8 cellular contexts compared by ENCODE assay signal in the genomic region with DNA sequence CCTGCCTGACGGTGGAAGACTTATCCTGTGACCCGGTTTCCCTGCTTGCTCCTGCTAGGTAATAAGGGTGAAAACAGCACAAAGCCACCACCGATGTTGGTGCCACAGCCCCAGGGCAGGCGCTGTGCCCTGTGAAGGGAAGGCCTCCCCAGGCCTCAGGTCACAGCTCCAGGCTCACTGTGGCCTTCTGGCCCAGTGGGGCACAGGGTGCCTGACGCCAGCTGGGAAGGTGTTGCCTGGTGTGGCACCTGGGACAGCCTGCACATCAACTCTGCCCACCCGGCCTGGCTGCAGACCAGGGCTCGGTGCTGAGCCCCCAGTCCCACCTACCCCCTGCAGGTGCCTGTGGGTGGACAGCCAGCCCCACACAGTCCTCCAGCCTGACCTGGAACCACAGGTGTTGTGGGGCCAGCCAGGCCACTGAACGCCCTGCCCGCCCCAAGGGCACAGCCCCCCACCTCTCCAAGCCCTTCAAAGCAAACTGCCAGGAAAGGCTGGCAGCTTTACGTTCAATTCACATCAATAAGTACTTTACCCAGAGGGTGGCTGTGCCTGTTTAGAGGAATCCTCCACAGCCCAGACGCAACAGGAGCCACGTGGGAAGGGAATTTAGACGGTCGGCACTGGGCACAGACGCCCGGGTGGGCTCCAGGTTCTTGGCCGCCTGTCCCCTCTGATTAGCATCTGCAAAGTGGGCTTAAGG. TPM values are rescaled to one million over a fixed set of nuclear protein-coding genes. Genes with fewer than 3 reads are reported as not detected.
DNase-seq lines count a peak whose midpoint lies in the region; ATAC-seq, FAIRE-seq and TF ChIP-seq lines count a peak whose summit lies in the region.

No MANE protein-coding gene starts in this region.

- H3K4me1 ChIP-seq in PC-9 (replicated peaks; ENCODE audit: insufficient read depth) (no peaks in the 10 kb centered on the region), endodermal cell (ENCODE audit: control insufficient read depth, insufficient read depth, low read length) (no peaks in the 10 kb centered on the region), pancreas (peaks cover 9 to 16% (median 15%) of the 10 kb centered on the region in 3 donors), BE2C (peaks cover 6% of the 10 kb centered on the region)

- H3K9ac ChIP-seq in endodermal cell (ENCODE audit: extremely low read depth, low read length, poor library complexity, severe bottlenecking) = no peak overlapping the region

- H3K27me3 ChIP-seq in PC-9 (ENCODE audit: insufficient read depth, low read depth) = peaks cover 5% of the 10 kb centered on the region; the same call in 1 of the 2 replicates
- H3K27me3 ChIP-seq in endodermal cell (ENCODE audit: control insufficient read depth, insufficient read depth, low read length, poor library complexity, severe bottlenecking) = no peaks in the 10 kb centered on the region
- no peaks in the 10 kb centered on the region for H3K27me3 ChIP-seq in pancreas
- H3K27me3 ChIP-seq in BE2C = no peaks in the 10 kb centered on the region

- H3K27ac ChIP-seq in PC-9 (no peak overlapping the region), endodermal cell (ENCODE audit: low read depth, low read length) (no peak overlapping the region), pancreas (peak overlapping the region; percentile 20 to 67 (median 52))

- TF ChIP-seq CTCF in AG04449 (IDR thresholded peaks at IDR 0.05; ENCODE audit: insufficient read depth, low read length, missing control alignments) (no peak), PC-9 (conservative IDR thresholded peaks at IDR 0.05) (no peak), endodermal cell (conservative IDR thresholded peaks at IDR 0.05) (no peak), pancreas (IDR thresholded peaks at IDR 0.05) (no peak), BE2C (IDR thresholded peaks at IDR 0.05; ENCODE audit: low read depth, low read length) (no peak)

- H3K9me3 Mint-ChIP-seq in endodermal cell = no peaks in the 10 kb centered on the region

- no peak overlapping the region for H2AFZ ChIP-seq in PC-9

- no peaks in the 10 kb centered on the region for H3K27me3 Mint-ChIP-seq in endodermal cell (ENCODE audit: insufficient read depth)

- H3F3A ChIP-seq in PC-9 (ENCODE audit: insufficient read depth, low read depth) = no peaks in the 10 kb centered on the region

- H3K4me3 ChIP-seq in AG04449 (ENCODE audit: low read depth, low read length) (peak overlapping the region; percentile 65), PC-9 (no peak overlapping the region), endodermal cell (ENCODE audit: low read length) (no peak overlapping the region), pancreas (peak overlapping the region in 3 of 4 donors; percentile 13 to 43 (median 37)), BE2C (ENCODE audit: low read depth, low read length) (no peak overlapping the region)

- DNase-seq in AG04449 (ENCODE audit: low read depth, low spot score) = no peak
- DNase-seq in PC-9 = no peak
- DNase-seq in endodermal cell = peak; percentile 35
- peak in 1 of 6 donors; percentile 72 for DNase-seq in pancreas
- no peak for DNase-seq in BE2C
- DNase-seq in NCI-H2029 treated with DMSO at 0.1 percent for 48 hours (lab: John Stamatoyannopoulos, UW) = no peak
- DNase-seq in SIG-M5 (lab: John Stamatoyannopoulos, UW) = no peak
- no peak for DNase-seq in SW 1271 (lab: John Stamatoyannopoulos, UW)

- BruUV-seq in PC-9 (replicated peaks; lab: Mats Ljungman, UMichigan) = TSS peak; percentile 67

- H3K36me3 Mint-ChIP-seq in endodermal cell (ENCODE audit: low read depth) = no peaks in the 10 kb centered on the region

- POLR2A ChIA-PET in AG04449 (lab: Yijun Ruan, JAX) (no interaction called here), PC-9 (lab: Charles Lee; ENCODE audit: unreplicated experiment) (no interaction called here)

- no peaks in the 10 kb centered on the region for H4K20me1 ChIP-seq in PC-9 (ENCODE audit: insufficient read depth)

- H3K9me2 ChIP-seq in PC-9 (ENCODE audit: insufficient read depth) = no peaks in the 10 kb centered on the region

- H3K79me2 ChIP-seq in PC-9 (ENCODE audit: low read depth) = no peaks in the 10 kb centered on the region

- intact Hi-C loops in PC-9 (cut with micrococcal nuclease; ENCODE audit: unreplicated experiment) = no loop called here
- intact Hi-C loops in pancreas (cut with DNase I) = no loop called here

- H3K9me3 ChIP-seq in PC-9 (ENCODE audit: insufficient read depth, low read depth) (no peaks in the 10 kb centered on the region), endodermal cell (ENCODE audit: control insufficient read depth, low read length) (no peaks in the 10 kb centered on the region), pancreas (no peaks in the 10 kb centered on the region), BE2C (no peaks in the 10 kb centered on the region)

- peak; percentile 4 to 24 (median 14) for ATAC-seq in pancreas

- no peak overlapping the region for H3K4me3 Mint-ChIP-seq in endodermal cell

- peaks cover 1% of the 10 kb centered on the region for H3K4me1 Mint-ChIP-seq in endodermal cell

- no peak overlapping the region for H3K4me2 ChIP-seq in PC-9

- H3K36me3 ChIP-seq in PC-9 (ENCODE audit: low read depth) = no peaks in the 10 kb centered on the region
- no peaks in the 10 kb centered on the region for H3K36me3 ChIP-seq in endodermal cell (ENCODE audit: control insufficient read depth, insufficient read depth, low read length)
- no peaks in the 10 kb centered on the region for H3K36me3 ChIP-seq in pancreas
- H3K36me3 ChIP-seq in BE2C = no peaks in the 10 kb centered on the region

- no peak overlapping the region for H3K27ac Mint-ChIP-seq in endodermal cell

- WGBS in endodermal cell (ENCODE audit: insufficient coverage in 1 of 2, insufficient read length in 1 of 2), 2 experiments = 91 to 99% methylated on average over 8 to 17 of the region's 17 CpGs
- WGBS in pancreas, 2 donors = 65 to 71% methylated on average over 17 of the region's 17 CpGs

- CTCF ChIA-PET in AG04449 (lab: Yijun Ruan, JAX) (no interaction called here), PC-9 (lab: Charles Lee) (no interaction called here)

- FAIRE-seq in pancreas (lab: Jason Lieb, UNC) = no peak

RNA-seq across cellular contexts. Expression of gene ZFYVE28, which starts 54.3 kb away (rescaled TPM):
- total RNA-seq in PC-9 (2021) (12.9 and 13.6 TPM in 2 replicates), endodermal cell (1 to 10 TPM in 1 of 2 donors, under 1 TPM in 1; 0.73 to 1.6 TPM), pancreas (1 to 10 TPM; 3.8 to 7.5 (median 5.1) TPM)
- 0.32 TPM for polyA plus RNA-seq in endodermal cell (2013, experiment 1 of 2)
- 0.29 TPM for polyA plus RNA-seq in endodermal cell (2013, experiment 2 of 2)
- polyA plus RNA-seq in pancreas = 10 to 100 TPM; 12.1 to 13.4 TPM
- polyA plus RNA-seq in BE2C (2012; ENCODE audit: insufficient read depth, insufficient read length, low read depth) = 2.3 TPM

RNA-seq across cellular contexts. Expression of gene CFAP99, which starts 54.7 kb away (rescaled TPM):
- total RNA-seq in PC-9 (2021) = 0.48 and 0.85 TPM in 2 replicates
- total RNA-seq in endodermal cell = not detected
- not detected for polyA plus RNA-seq in endodermal cell (2013, experiment 1 of 2)
- not detected for polyA plus RNA-seq in endodermal cell (2013, experiment 2 of 2)
- 1 to 10 TPM in 1 of 6 donors, under 1 TPM in 5; 0.28 to 1.1 (median 0.58) TPM for total RNA-seq in pancreas
- 1 to 10 TPM in 1 of 2 donors, under 1 TPM in 1; 0.87 to 1.6 TPM for polyA plus RNA-seq in pancreas
- 0.54 TPM for polyA plus RNA-seq in BE2C (2012; ENCODE audit: insufficient read depth, insufficient read length, low read depth)

Comparison
In these comparisons a context has a peak if more than half of its experiments do, and no peak if none do; other contexts are left out.
1. H3K4me3 ChIP-seq: peak in AG04449 (single experiment) and pancreas (3 of 4); none in PC-9 (single experiment), endodermal cell (single experiment) and BE2C (single experiment).
2. H3K27ac ChIP-seq: peak in pancreas (4 of 4); none in PC-9 (single experiment) and endodermal cell (single experiment).